ENCODE assay signal across 37 cellular contexts in genomic region chr20:33333616-33334015, GRCh38. TPM values are rescaled to one million over a fixed set of nuclear protein-coding genes. Genes with fewer than 3 reads are reported as not detected.
"Had no signal": no experiment of that assay in that cellular context is flagged by ENCODE, and none has a peak within 500 bp of the region (broad histone marks: within the 10 kb centered on the region; RNA-seq: fewer than 3 reads in every experiment).

No MANE protein-coding gene starts in this region.

- H3K36me3 ChIP-seq: adrenal gland, brain microvascular endothelial cell, breast epithelium, cardiac muscle cell had no signal

- H3K27me3 Mint-ChIP-seq: activated CD4-positive, alpha-beta memory T cell treated with anti-CD3 and anti-CD28 coated beads for 36 hours; activated T-helper 17 cell treated with anti-CD3 and anti-CD28 coated beads, Interleukin-2, amount 50 U/mL, for 72 hours had no signal

- H3K36me3 Mint-ChIP-seq: activated CD4-positive, alpha-beta memory T cell treated with anti-CD3 and anti-CD28 coated beads for 36 hours; activated naive CD4-positive, alpha-beta T cell treated with anti-CD3 and anti-CD28 coated beads, Interleukin-2, amount 10 ng/mL, durations not matched to agents 7 days and 5 days; activated naive CD4-positive, alpha-beta T cell treated with anti-CD3 and anti-CD28 coated beads, Interleukin-2, amount 50 U/mL, for 72 hours; activated naive CD8-positive, alpha-beta T cell treated with anti-CD3 and anti-CD28 coated beads for 36 hours had no signal

- H3K4me1 Mint-ChIP-seq: activated naive CD4-positive, alpha-beta T cell treated with anti-CD3 and anti-CD28 coated beads, Interleukin-2, amount 10 ng/mL, durations not matched to agents 7 days and 5 days; activated naive CD8-positive, alpha-beta T cell treated with anti-CD3 and anti-CD28 coated beads for 36 hours had no signal

- H3K4me3 Mint-ChIP-seq: activated B cell treated with CpG ODN at 0.5 μM for 24 hours; activated CD4-positive, alpha-beta memory T cell treated with anti-CD3 and anti-CD28 coated beads for 36 hours; activated CD4-positive, alpha-beta T cell treated with anti-CD3 and anti-CD28 coated beads, Interleukin-2, amount 10 ng/mL, durations not matched to agents 24 days and 14 days; activated CD8-positive, alpha-beta T cell treated with anti-CD3 and anti-CD28 coated beads for 36 hours; activated naive CD4-positive, alpha-beta T cell treated with anti-CD3 and anti-CD28 coated beads, Interleukin-2, amount 10 ng/mL, durations not matched to agents 7 days and 5 days; activated naive CD8-positive, alpha-beta T cell treated with anti-CD3 and anti-CD28 coated beads for 36 hours; activated T-cell treated with anti-CD3 and anti-CD28 coated beads, Interleukin-2, amount 50 U/mL, for 4 hours; activated T-cell treated with anti-CD3 and anti-CD28 coated beads, Interleukin-2, amount 50 U/mL, for 72 hours; activated T-helper 1 cell treated with anti-CD3 and anti-CD28 coated beads, Interleukin-12 subunit alpha, Interleukin-12 subunit beta, Interleukin-2, Interleukin-4 antibody, amounts not matched to agents 30 ng/mL and 10 ng/mL and 1 ng/mL, durations not matched to agents 14 hours and 24 hours and 36 hours; activated T-helper 17 cell treated with anti-CD3 and anti-CD28 coated beads, Interleukin-2, amount 50 U/mL, for 72 hours; T-helper 1 cell treated with Interleukin-12 subunit alpha and Interleukin-12 subunit beta and Interleukin-4 antibody, amounts not matched to agents 30 μg/mL and 1 μg/mL, for 36 hours; T-helper 2 cell treated with Interferon-gamma antibody and Interleukin-4, amounts not matched to agents 5 μg/mL and 100 μg/mL, for 36 hours had no signal

- DNase-seq: activated B cell treated with CpG ODN at 0.5 μM for 24 hours; activated CD4-positive, alpha-beta memory T cell treated with anti-CD3 and anti-CD28 coated beads for 36 hours; activated CD4-positive, alpha-beta T cell treated with anti-CD3 and anti-CD28 coated beads for 4 hours; activated CD4-positive, alpha-beta T cell treated with anti-CD3 and anti-CD28 coated beads, Interleukin-2, amount 10 ng/mL, durations not matched to agents 24 days and 14 days; activated CD4-positive, alpha-beta T cell treated with anti-CD3 and anti-CD28 coated beads, Interleukin-2, amount 50 U/mL, for 1 hour; activated CD4-positive, alpha-beta T cell treated with anti-CD3 and anti-CD28 coated beads, Interleukin-2, amount 50 U/mL, for 4 hours; activated CD4-positive, CD25-positive, alpha-beta regulatory T cell treated with anti-CD3 and anti-CD28 coated beads, Interleukin-2, amount 50 U/mL, for 72 hours; activated CD8-positive, alpha-beta memory T cell treated with anti-CD3 and anti-CD28 coated beads, Interleukin-2, amount 50 U/mL, for 4 hours; activated CD8-positive, alpha-beta T cell treated with anti-CD3 and anti-CD28 coated beads for 36 hours; activated effector memory CD4-positive, alpha-beta T cell treated with anti-CD3 and anti-CD28 coated beads, Interleukin-2, amount 50 U/mL, for 16 hours; activated gamma-delta T cell treated with Interleukin-2 at 50 U/mL for 16 hours; activated naive CD4-positive, alpha-beta T cell; activated naive CD4-positive, alpha-beta T cell treated with anti-CD3 and anti-CD28 coated beads, Interleukin-2, amount 10 ng/mL, durations not matched to agents 7 days and 5 days; activated naive CD8-positive, alpha-beta T cell treated with anti-CD3 and anti-CD28 coated beads for 36 hours; activated T-cell treated with anti-CD3 and anti-CD28 coated beads for 4 hours; activated T-cell treated with anti-CD3 and anti-CD28 coated beads, Interleukin-2, amount 50 U/mL, for 1 hour; activated T-cell treated with anti-CD3 and anti-CD28 coated beads, Interleukin-2, amount 50 U/mL, for 4 hours; activated T-cell treated with anti-CD3 and anti-CD28 coated beads, Interleukin-2, amount 50 U/mL, for 72 hours; adrenal gland; amniotic stem cell; aorta; body of pancreas; brain microvascular endothelial cell; caudate nucleus; T-helper 1 cell; T-helper 2 cell; T-helper 9 cell had no signal

- H3K9me3 ChIP-seq: adrenal gland, body of pancreas, breast epithelium had no signal

- H3K4me1 ChIP-seq: adrenal gland, body of pancreas, breast epithelium had no signal

- H3K27me3 ChIP-seq: adrenal gland, body of pancreas, brain microvascular endothelial cell, cardiac muscle cell had no signal

- ATAC-seq: activated CD8-positive, alpha-beta T cell treated with anti-CD3 and anti-CD28 coated beads for 36 hours; activated naive CD4-positive, alpha-beta T cell treated with anti-CD3 and anti-CD28 coated beads, Interleukin-2, amount 50 U/mL, for 72 hours; activated T-cell treated with anti-CD3 and anti-CD28 coated beads, Interleukin-2, amount 50 U/mL, for 4 hours; activated T-cell treated with anti-CD3 and anti-CD28 coated beads, Interleukin-2, amount 50 U/mL, for 72 hours; activated T-helper 17 cell treated with anti-CD3 and anti-CD28 coated beads, Interleukin-2, amount 50 U/mL, for 72 hours; body of pancreas had no signal

- H3K27ac Mint-ChIP-seq: activated B cell treated with CpG ODN at 0.5 μM for 24 hours; activated CD4-positive, alpha-beta memory T cell treated with anti-CD3 and anti-CD28 coated beads for 36 hours; activated CD4-positive, alpha-beta T cell treated with anti-CD3 and anti-CD28 coated beads, Interleukin-2, amount 10 ng/mL, durations not matched to agents 24 days and 14 days; activated CD8-positive, alpha-beta T cell treated with anti-CD3 and anti-CD28 coated beads for 36 hours; activated naive CD4-positive, alpha-beta T cell treated with anti-CD3 and anti-CD28 coated beads, Interleukin-2, amount 10 ng/mL, durations not matched to agents 7 days and 5 days; activated naive CD4-positive, alpha-beta T cell treated with anti-CD3 and anti-CD28 coated beads, Interleukin-2, amount 50 U/mL, for 72 hours; activated naive CD8-positive, alpha-beta T cell treated with anti-CD3 and anti-CD28 coated beads for 36 hours; activated T-cell treated with anti-CD3 and anti-CD28 coated beads, Interleukin-2, amount 50 U/mL, for 72 hours; activated T-helper 1 cell treated with anti-CD3 and anti-CD28 coated beads, Interleukin-12 subunit alpha, Interleukin-12 subunit beta, Interleukin-2, Interleukin-4 antibody, amounts not matched to agents 30 ng/mL and 10 ng/mL and 1 ng/mL, durations not matched to agents 14 hours and 24 hours and 36 hours; activated T-helper 17 cell treated with anti-CD3 and anti-CD28 coated beads, Interleukin-2, amount 50 U/mL, for 72 hours; T-helper 1 cell treated with Interleukin-12 subunit alpha and Interleukin-12 subunit beta and Interleukin-4 antibody, amounts not matched to agents 30 μg/mL and 1 μg/mL, for 36 hours; T-helper 2 cell treated with Interferon-gamma antibody and Interleukin-4, amounts not matched to agents 5 μg/mL and 100 μg/mL, for 36 hours had no signal

- H3K9me3 Mint-ChIP-seq: activated B cell treated with CpG ODN at 0.5 μM for 24 hours; activated CD4-positive, alpha-beta memory T cell treated with anti-CD3 and anti-CD28 coated beads for 36 hours; activated CD4-positive, alpha-beta T cell treated with anti-CD3 and anti-CD28 coated beads, Interleukin-2, amount 10 ng/mL, durations not matched to agents 24 days and 14 days; activated CD8-positive, alpha-beta T cell treated with anti-CD3 and anti-CD28 coated beads for 36 hours; activated naive CD4-positive, alpha-beta T cell treated with anti-CD3 and anti-CD28 coated beads, Interleukin-2, amount 10 ng/mL, durations not matched to agents 7 days and 5 days; activated naive CD4-positive, alpha-beta T cell treated with anti-CD3 and anti-CD28 coated beads, Interleukin-2, amount 50 U/mL, for 72 hours; activated naive CD8-positive, alpha-beta T cell treated with anti-CD3 and anti-CD28 coated beads for 36 hours; activated T-cell treated with anti-CD3 and anti-CD28 coated beads, Interleukin-2, amount 50 U/mL, for 4 hours; activated T-cell treated with anti-CD3 and anti-CD28 coated beads, Interleukin-2, amount 50 U/mL, for 72 hours; activated T-helper 1 cell treated with anti-CD3 and anti-CD28 coated beads, Interleukin-12 subunit alpha, Interleukin-12 subunit beta, Interleukin-2, Interleukin-4 antibody, amounts not matched to agents 30 ng/mL and 10 ng/mL and 1 ng/mL, durations not matched to agents 14 hours and 24 hours and 36 hours; activated T-helper 17 cell treated with anti-CD3 and anti-CD28 coated beads, Interleukin-2, amount 50 U/mL, for 72 hours; T-helper 1 cell treated with Interleukin-12 subunit alpha and Interleukin-12 subunit beta and Interleukin-4 antibody, amounts not matched to agents 30 μg/mL and 1 μg/mL, for 36 hours; T-helper 2 cell treated with Interferon-gamma antibody and Interleukin-4, amounts not matched to agents 5 μg/mL and 100 μg/mL, for 36 hours had no signal

- H3K4me3 ChIP-seq: adrenal gland, body of pancreas, breast epithelium, cardiac muscle cell had no signal

- H3K27ac ChIP-seq: adrenal gland, body of pancreas, brain microvascular endothelial cell, breast epithelium, cardiac muscle cell, VCaP had no signal

RNA-seq across cellular contexts. Expression of gene BPIFB1, which starts 50.6 kb away (rescaled TPM):
- total RNA-seq: activated B cell treated with CpG ODN at 0.5 μM for 24 hours; activated CD4-positive, alpha-beta memory T cell treated with anti-CD3 and anti-CD28 coated beads for 36 hours; activated CD4-positive, alpha-beta T cell treated with anti-CD3 and anti-CD28 coated beads, Interleukin-2, amount 10 ng/mL, durations not matched to agents 24 days and 14 days; activated CD8-positive, alpha-beta memory T cell treated with anti-CD3 and anti-CD28 coated beads for 36 hours; activated CD8-positive, alpha-beta T cell treated with anti-CD3 and anti-CD28 coated beads for 36 hours; activated naive CD4-positive, alpha-beta T cell treated with anti-CD3 and anti-CD28 coated beads, Interleukin-2, amount 50 U/mL, for 72 hours; activated naive CD8-positive, alpha-beta T cell treated with anti-CD3 and anti-CD28 coated beads for 36 hours; activated T-cell treated with anti-CD3 and anti-CD28 coated beads, Interleukin-2, amount 50 U/mL, for 4 hours; activated T-cell treated with anti-CD3 and anti-CD28 coated beads, Interleukin-2, amount 50 U/mL, for 72 hours; activated T-helper 1 cell treated with anti-CD3 and anti-CD28 coated beads, Interleukin-12 subunit alpha, Interleukin-12 subunit beta, Interleukin-2, Interleukin-4 antibody, amounts not matched to agents 30 ng/mL and 10 ng/mL and 1 ng/mL, durations not matched to agents 14 hours and 24 hours and 36 hours; activated T-helper 17 cell treated with anti-CD3 and anti-CD28 coated beads, Interleukin-2, amount 50 U/mL, for 72 hours; aorta; astrocyte; body of pancreas; cardiac muscle cell had no signal
- polyA plus RNA-seq: cardiac muscle cell had no signal
